Comparison of ENCODE assay signal across 1 cellular context in genomic region chr19:13441810-13442512, GRCh38.
TF ChIP-seq lines count a peak whose summit lies in the region.

No MANE protein-coding gene starts in this region.

TF ChIP-seq in HepG2, 621 proteins besides CTCF, POLR2A, EP300 and RAD21 (continued from another document and continues in another):
- TF ChIP-seq RNF219 (CRISPR knock-in tag; IDR thresholded peaks at IDR 0.05) = no peak
- TF ChIP-seq ZNF614 (CRISPR knock-in tag; IDR thresholded peaks at IDR 0.05; ENCODE audit: borderline replicate concordance) = no peak
- TF ChIP-seq SIX4 (CRISPR knock-in tag; IDR thresholded peaks at IDR 0.05) = peak; percentile 56; the same call in 1 of the 2 replicates
- TF ChIP-seq ESRRA (CRISPR knock-in tag; IDR thresholded peaks at IDR 0.05; ENCODE audit: low read depth) = no peak
- TF ChIP-seq KMT2B (CRISPR knock-in tag; IDR thresholded peaks at IDR 0.05) = 0 out of 2 replicates have a peak, but pooled peaks have one; percentile 45
- TF ChIP-seq ZNF264 (CRISPR knock-in tag; IDR thresholded peaks at IDR 0.05) = 0 out of 2 replicates have a peak, but pooled peaks have one; percentile 36
- no peak for TF ChIP-seq TEAD3 (CRISPR knock-in tag; optimal IDR thresholded peaks at IDR 0.05; ENCODE audit: borderline replicate concordance)
- TF ChIP-seq IKZF4 (CRISPR knock-in tag; IDR thresholded peaks at IDR 0.05; ENCODE audit: borderline replicate concordance, low read depth, not compliant biosample characterization) = peak; percentile 35
- no peak for TF ChIP-seq ZUFSP (CRISPR knock-in tag; IDR thresholded peaks at IDR 0.05; ENCODE audit: borderline replicate concordance)
- TF ChIP-seq TCF7L2 (IDR thresholded peaks at IDR 0.05; ENCODE audit: low read depth, low read length) = no peak
- TF ChIP-seq SMARCC2 (IDR thresholded peaks at IDR 0.05) = no peak
- TF ChIP-seq ZNF432 (CRISPR knock-in tag; IDR thresholded peaks at IDR 0.05; ENCODE audit: borderline replicate concordance) = no peak
- no peak for TF ChIP-seq ZNF292 (CRISPR knock-in tag; IDR thresholded peaks at IDR 0.05; ENCODE audit: borderline replicate concordance, low read depth)
- TF ChIP-seq AKNA (CRISPR knock-in tag; IDR thresholded peaks at IDR 0.05; ENCODE audit: borderline replicate concordance) = no peak
- TF ChIP-seq CCAR2 (optimal IDR thresholded peaks at IDR 0.05; ENCODE audit: low read depth, low read length) = no peak
- TF ChIP-seq, protein P1, sequence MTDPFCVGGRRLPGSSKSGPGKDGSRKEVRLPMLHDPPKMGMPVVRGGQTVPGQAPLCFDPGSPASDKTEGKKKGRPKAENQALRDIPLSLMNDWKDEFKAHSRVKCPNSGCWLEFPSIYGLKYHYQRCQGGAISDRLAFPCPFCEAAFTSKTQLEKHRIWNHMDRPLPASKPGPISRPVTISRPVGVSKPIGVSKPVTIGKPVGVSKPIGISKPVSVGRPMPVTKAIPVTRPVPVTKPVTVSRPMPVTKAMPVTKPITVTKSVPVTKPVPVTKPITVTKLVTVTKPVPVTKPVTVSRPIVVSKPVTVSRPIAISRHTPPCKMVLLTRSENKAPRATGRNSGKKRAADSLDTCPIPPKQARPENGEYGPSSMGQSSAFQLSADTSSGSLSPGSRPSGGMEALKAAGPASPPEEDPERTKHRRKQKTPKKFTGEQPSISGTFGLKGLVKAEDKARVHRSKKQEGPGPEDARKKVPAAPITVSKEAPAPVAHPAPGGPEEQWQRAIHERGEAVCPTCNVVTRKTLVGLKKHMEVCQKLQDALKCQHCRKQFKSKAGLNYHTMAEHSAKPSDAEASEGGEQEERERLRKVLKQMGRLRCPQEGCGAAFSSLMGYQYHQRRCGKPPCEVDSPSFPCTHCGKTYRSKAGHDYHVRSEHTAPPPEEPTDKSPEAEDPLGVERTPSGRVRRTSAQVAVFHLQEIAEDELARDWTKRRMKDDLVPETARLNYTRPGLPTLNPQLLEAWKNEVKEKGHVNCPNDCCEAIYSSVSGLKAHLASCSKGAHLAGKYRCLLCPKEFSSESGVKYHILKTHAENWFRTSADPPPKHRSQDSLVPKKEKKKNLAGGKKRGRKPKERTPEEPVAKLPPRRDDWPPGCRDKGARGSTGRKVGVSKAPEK (CRISPR knock-in tag; IDR thresholded peaks at IDR 0.05; ENCODE audit: borderline replicate concordance) = no peak
- no peak for TF ChIP-seq NFYC (CRISPR knock-in tag; IDR thresholded peaks at IDR 0.05)
- TF ChIP-seq NR1H2 (CRISPR knock-in tag; IDR thresholded peaks at IDR 0.05; ENCODE audit: borderline replicate concordance, low read depth) = no peak
- no peak for TF ChIP-seq ZSCAN29 (CRISPR knock-in tag; conservative IDR thresholded peaks at IDR 0.05)
- TF ChIP-seq RCOR2 (CRISPR knock-in tag; IDR thresholded peaks at IDR 0.05) = no peak
- no peak for TF ChIP-seq GFI1 (CRISPR knock-in tag; IDR thresholded peaks at IDR 0.05; ENCODE audit: borderline replicate concordance)
- TF ChIP-seq ZNF777 (CRISPR knock-in tag; IDR thresholded peaks at IDR 0.05) = 0 out of 2 replicates have a peak, but pooled peaks have one; percentile 10
- TF ChIP-seq, protein P2, sequence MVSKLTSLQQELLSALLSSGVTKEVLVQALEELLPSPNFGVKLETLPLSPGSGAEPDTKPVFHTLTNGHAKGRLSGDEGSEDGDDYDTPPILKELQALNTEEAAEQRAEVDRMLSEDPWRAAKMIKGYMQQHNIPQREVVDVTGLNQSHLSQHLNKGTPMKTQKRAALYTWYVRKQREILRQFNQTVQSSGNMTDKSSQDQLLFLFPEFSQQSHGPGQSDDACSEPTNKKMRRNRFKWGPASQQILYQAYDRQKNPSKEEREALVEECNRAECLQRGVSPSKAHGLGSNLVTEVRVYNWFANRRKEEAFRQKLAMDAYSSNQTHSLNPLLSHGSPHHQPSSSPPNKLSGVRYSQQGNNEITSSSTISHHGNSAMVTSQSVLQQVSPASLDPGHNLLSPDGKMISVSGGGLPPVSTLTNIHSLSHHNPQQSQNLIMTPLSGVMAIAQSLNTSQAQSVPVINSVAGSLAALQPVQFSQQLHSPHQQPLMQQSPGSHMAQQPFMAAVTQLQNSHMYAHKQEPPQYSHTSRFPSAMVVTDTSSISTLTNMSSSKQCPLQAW (CRISPR knock-in tag; IDR thresholded peaks at IDR 0.05) = no peak
- no peak for TF ChIP-seq ZNF556 (CRISPR knock-in tag; IDR thresholded peaks at IDR 0.05; ENCODE audit: borderline replicate concordance)
- no peak for TF ChIP-seq ZBTB3 (CRISPR knock-in tag; IDR thresholded peaks at IDR 0.05; ENCODE audit: borderline replicate concordance, low read depth)
- TF ChIP-seq ISX (CRISPR knock-in tag; conservative IDR thresholded peaks at IDR 0.05) = no peak
- 0 out of 2 replicates have a peak, but pooled peaks have one; percentile 89 for TF ChIP-seq ZBTB44 (CRISPR knock-in tag; IDR thresholded peaks at IDR 0.05)
- no peak for TF ChIP-seq ZSCAN30 (CRISPR knock-in tag; IDR thresholded peaks at IDR 0.05)
- TF ChIP-seq ZNF335 (CRISPR knock-in tag; IDR thresholded peaks at IDR 0.05) = peak; percentile 70; the same call in 1 of the 2 replicates
- TF ChIP-seq TFAP4 (IDR thresholded peaks at IDR 0.05; ENCODE audit: borderline replicate concordance, low read depth) = no peak
- no peak for TF ChIP-seq ZNF839 (CRISPR knock-in tag; IDR thresholded peaks at IDR 0.05; ENCODE audit: borderline replicate concordance)
- TF ChIP-seq ZNF639 (CRISPR knock-in tag; conservative IDR thresholded peaks at IDR 0.05) = no peak; the same call in 1 of the 2 replicates
- no peak for TF ChIP-seq RBM22 (optimal IDR thresholded peaks at IDR 0.05; ENCODE audit: low read length)
- no peak for TF ChIP-seq MED13 (CRISPR knock-in tag; IDR thresholded peaks at IDR 0.05)
- TF ChIP-seq ZBTB38 (CRISPR knock-in tag; IDR thresholded peaks at IDR 0.05) = no peak
- TF ChIP-seq SAP130 (CRISPR knock-in tag; IDR thresholded peaks at IDR 0.05; ENCODE audit: low read depth) = peak; percentile 38; the same call in 1 of the 2 replicates
- no peak for TF ChIP-seq MEIS1 (CRISPR knock-in tag; IDR thresholded peaks at IDR 0.05; ENCODE audit: borderline replicate concordance)
- no peak for TF ChIP-seq ZBTB46 (CRISPR knock-in tag; IDR thresholded peaks at IDR 0.05; ENCODE audit: borderline replicate concordance)
